Comparison of ENCODE assay signal across 21 cellular contexts in the genomic region with DNA sequence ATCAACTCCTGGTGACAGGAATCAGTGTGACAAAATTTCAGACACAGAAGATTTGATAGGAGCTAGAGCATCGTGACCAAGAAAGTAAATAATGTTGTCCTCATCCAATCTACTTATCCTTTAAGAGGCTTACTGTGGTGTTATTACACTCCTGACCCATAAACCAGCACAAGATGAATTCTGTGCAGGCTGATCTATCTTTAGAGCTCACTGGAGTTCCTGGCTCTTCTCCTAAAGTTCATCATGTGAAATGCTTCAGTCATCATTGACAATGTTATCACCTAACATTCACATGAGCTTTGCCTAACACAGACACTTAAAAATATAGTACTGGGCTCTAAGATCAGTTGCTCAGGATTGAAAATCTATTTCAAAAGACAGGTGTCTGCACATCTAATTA.
DNase-seq lines count a peak whose midpoint lies in the region; ATAC-seq, FAIRE-seq and TF ChIP-seq lines count a peak whose summit lies in the region.
"Had no signal": no experiment of that assay in that cellular context is flagged by ENCODE, and none has a peak within 500 bp of the region (broad histone marks: within the 10 kb centered on the region; RNA-seq: fewer than 3 reads in every experiment).

No MANE protein-coding gene starts in this region.

- no TSS peak for BruUV-seq in PC-9 (replicated peaks; lab: Mats Ljungman, UMichigan)

- no peaks in the 10 kb centered on the region for H3K4me1 ChIP-seq in PC-9 (replicated peaks; ENCODE audit: insufficient read depth)
- H3K4me1 ChIP-seq in heart right ventricle, result peaks cover 0 to 29% (median 2%) of the 10 kb centered on the region in 9 donors
- peaks cover 4% of the 10 kb centered on the region for H3K4me1 ChIP-seq in mesendoderm (ENCODE audit: control insufficient read depth, low read depth, low read length)

- intact Hi-C loops in PC-9 (cut with micrococcal nuclease; ENCODE audit: unreplicated experiment) (no loop called here), heart right ventricle (cut with DNase I) (loop anchor here in 2 of 10 donors (1.0 to 5.0 kb wide), 2 partner anchors 120 to 691 kb away; a partner anchor contains a TSS)

- DNase-seq in D721Med (ENCODE audit: insufficient read length, low spot score), result no peak
- DNase-seq in PC-9, result no peak
- DNase-seq in heart right ventricle, result peak in 1 of 2 donors; percentile 32
- DNase-seq in mesendoderm, result no peak
- DNase-seq in NCI-H526 (lab: John Stamatoyannopoulos, UW), result no peak
- DNase-seq in stimulated activated naive B cell treated with anti-CD40 and anti-IgM and Interleukin-4, amounts not matched to agents 10 μg/mL and 1 μg/mL and 100 μg/mL, for 72 hours, result no peak
- no peak for DNase-seq in stimulated activated naive CD8-positive, alpha-beta T cell treated with anti-CD3 and anti-CD28 coated beads, Interleukin-15, Interleukin-2, amounts not matched to agents 100 U/mL and 50 U/mL, for 24 hours
- DNase-seq: AML-193; C1 segment of cervical spinal cord; Calu3; CD8-positive, alpha-beta T cell; EL; GM23248; HCEC 1CT; KBM-7; NCI-H1092; NCI-H1436; NCI-H1930; NCI-H748 treated with DMSO at 0.1 percent for 48 hours had no signal

- H2BK120ac ChIP-seq in mesendoderm (ENCODE audit: low read depth, low read length), result no peak overlapping the region

- H3K56ac ChIP-seq in mesendoderm (ENCODE audit: low read length), result no peak overlapping the region

- ATAC-seq in heart right ventricle, result peak; percentile 62 to 87 (median 81)
- no peak for ATAC-seq in GM21825 (IDR thresholded peaks at IDR 0.05; ENCODE audit: unreplicated experiment)
- no peak for ATAC-seq in stimulated activated naive B cell treated with anti-CD40 and anti-IgM and Interleukin-4, amounts not matched to agents 10 μg/mL and 1 μg/mL and 100 μg/mL, for 72 hours (replicated peaks)
- no peak for ATAC-seq in stimulated activated naive CD8-positive, alpha-beta T cell treated with anti-CD3 and anti-CD28 coated beads, Interleukin-15, Interleukin-2, amounts not matched to agents 100 U/mL and 50 U/mL, for 24 hours
- ATAC-seq: CD8-positive, alpha-beta T cell had no signal

- H3K9ac ChIP-seq in mesendoderm (ENCODE audit: low read length), result no peak overlapping the region
- H3K9ac ChIP-seq: GM23248 had no signal

- CTCF ChIA-PET in PC-9 (lab: Charles Lee), result no interaction called here

- POLR2A ChIA-PET in PC-9 (lab: Charles Lee; ENCODE audit: unreplicated experiment), result no interaction called here

- H4K5ac ChIP-seq in mesendoderm (ENCODE audit: low read length), result peak overlapping the region; percentile 64

- peak; percentile 98 for FAIRE-seq in D721Med (lab: Jason Lieb, UNC)
- FAIRE-seq: RCC 7860 had no signal

- no peak overlapping the region for H3K18ac ChIP-seq in mesendoderm (ENCODE audit: low read length)

- H3K27ac ChIP-seq in PC-9 (no peak overlapping the region), heart right ventricle (peak overlapping the region; percentile 40 to 92 (median 82)), mesendoderm (ENCODE audit: low read depth, low read length) (no peak overlapping the region)
- H3K27ac ChIP-seq: GM23248 had no signal

- H3K9me3 Mint-ChIP-seq in stimulated activated naive B cell treated with anti-CD40 and anti-IgM and Interleukin-4, amounts not matched to agents 10 μg/mL and 1 μg/mL and 100 μg/mL, for 72 hours, result no peaks in the 10 kb centered on the region
- H3K9me3 Mint-ChIP-seq: CD8-positive, alpha-beta T cell had no signal

- H3F3A ChIP-seq in PC-9 (ENCODE audit: insufficient read depth, low read depth), result no peaks in the 10 kb centered on the region

- no peaks in the 10 kb centered on the region for H3K9me2 ChIP-seq in PC-9 (ENCODE audit: insufficient read depth)

- H3K36me3 ChIP-seq in PC-9 (ENCODE audit: low read depth), result no peaks in the 10 kb centered on the region
- H3K36me3 ChIP-seq in heart right ventricle, result no peaks in the 10 kb centered on the region
- H3K36me3 ChIP-seq in mesendoderm (ENCODE audit: control insufficient read depth, insufficient read depth, low read length), result no peaks in the 10 kb centered on the region

- H3K27me3 ChIP-seq in PC-9 (ENCODE audit: insufficient read depth, low read depth), result no peaks in the 10 kb centered on the region
- H3K27me3 ChIP-seq in heart right ventricle, result no peaks in the 10 kb centered on the region
- H3K27me3 ChIP-seq in mesendoderm (ENCODE audit: insufficient read depth, low read length, poor library complexity), result no peaks in the 10 kb centered on the region

- H3K4me1 Mint-ChIP-seq in stimulated activated naive B cell treated with anti-CD40 and anti-IgM and Interleukin-4, amounts not matched to agents 10 μg/mL and 1 μg/mL and 100 μg/mL, for 72 hours, result no peaks in the 10 kb centered on the region

- TF ChIP-seq CTCF in D721Med (IDR thresholded peaks at IDR 0.05; ENCODE audit: insufficient read depth, missing control alignments), result no peak
- no peak for TF ChIP-seq CTCF in PC-9 (conservative IDR thresholded peaks at IDR 0.05)
- TF ChIP-seq CTCF in heart right ventricle (IDR thresholded peaks at IDR 0.05), result no peak

- H3K4me2 ChIP-seq in PC-9, result no peak overlapping the region
- no peak overlapping the region for H3K4me2 ChIP-seq in mesendoderm (ENCODE audit: low read length)

- no peaks in the 10 kb centered on the region for H3K36me3 Mint-ChIP-seq in stimulated activated naive B cell treated with anti-CD40 and anti-IgM and Interleukin-4, amounts not matched to agents 10 μg/mL and 1 μg/mL and 100 μg/mL, for 72 hours
- H3K36me3 Mint-ChIP-seq: CD8-positive, alpha-beta T cell had no signal

- H2BK15ac ChIP-seq in mesendoderm (replicated peaks; ENCODE audit: low read depth), result no peak overlapping the region

- H4K20me1 ChIP-seq in PC-9 (ENCODE audit: insufficient read depth), result no peaks in the 10 kb centered on the region

- H2BK5ac ChIP-seq in mesendoderm (ENCODE audit: low read length), result no peak overlapping the region

- no peak overlapping the region for H3K23ac ChIP-seq in mesendoderm (ENCODE audit: low read length)

- no peak overlapping the region for H3K4ac ChIP-seq in mesendoderm (ENCODE audit: low read depth, low read length)

- no peak overlapping the region for H3K4me3 Mint-ChIP-seq in stimulated activated naive B cell treated with anti-CD40 and anti-IgM and Interleukin-4, amounts not matched to agents 10 μg/mL and 1 μg/mL and 100 μg/mL, for 72 hours
- H3K4me3 Mint-ChIP-seq: CD8-positive, alpha-beta T cell had no signal

- H3K9me3 ChIP-seq in PC-9 (ENCODE audit: insufficient read depth, low read depth) (no peaks in the 10 kb centered on the region), heart right ventricle (peaks cover 0 to 7% (median 0%) of the 10 kb centered on the region in 11 donors)

- 29 to 39% methylated on average over 1 of the region's 1 CpG for WGBS in heart right ventricle, 2 donors
- WGBS in mesendoderm (ENCODE audit: extremely low coverage, insufficient coverage, low lambda C conversion rate), result no CpG with 5 or more reads among the region's 1 CpG

- H3K4me3 ChIP-seq in PC-9, result no peak overlapping the region
- H3K4me3 ChIP-seq in heart right ventricle, result peak overlapping the region in 1 of 10 donors; percentile 24
- H3K4me3 ChIP-seq in mesendoderm (ENCODE audit: low read length), result no peak overlapping the region
- H3K4me3 ChIP-seq: GM23248 had no signal

- no peaks in the 10 kb centered on the region for H3K79me2 ChIP-seq in PC-9 (ENCODE audit: low read depth)
- H3K79me2 ChIP-seq in mesendoderm (ENCODE audit: control insufficient read depth, insufficient read depth, low read length), result no peaks in the 10 kb centered on the region

- H3K27ac Mint-ChIP-seq in stimulated activated naive B cell treated with anti-CD40 and anti-IgM and Interleukin-4, amounts not matched to agents 10 μg/mL and 1 μg/mL and 100 μg/mL, for 72 hours, result no peak overlapping the region
- H3K27ac Mint-ChIP-seq: CD8-positive, alpha-beta T cell had no signal

- H2AFZ ChIP-seq in PC-9, result peak overlapping the region; percentile 42; the same call in 1 of the 2 replicates
- H2AFZ ChIP-seq: GM23248 had no signal

- no peak overlapping the region for H2AK5ac ChIP-seq in mesendoderm (ENCODE audit: low read length)

- no peaks in the 10 kb centered on the region for H3K79me1 ChIP-seq in mesendoderm (ENCODE audit: low read length)

- no peak overlapping the region for H4K8ac ChIP-seq in mesendoderm (ENCODE audit: low read depth, low read length)

- H3K27me3 Mint-ChIP-seq in stimulated activated naive B cell treated with anti-CD40 and anti-IgM and Interleukin-4, amounts not matched to agents 10 μg/mL and 1 μg/mL and 100 μg/mL, for 72 hours, result no peaks in the 10 kb centered on the region

Comparison
In these comparisons a context has a peak if more than half of its experiments do, and no peak if none do; other contexts are left out.
1. H3K27ac ChIP-seq: peak in heart right ventricle (10 of 10); none in PC-9 (single experiment) and mesendoderm (single experiment).
2. ATAC-seq: peak in heart right ventricle (8 of 8); none in GM21825 (single experiment), stimulated activated naive B cell treated with anti-CD40 and anti-IgM and Interleukin-4, amounts not matched to agents 10 μg/mL and 1 μg/mL and 100 μg/mL, for 72 hours (0 of 2) and stimulated activated naive CD8-positive, alpha-beta T cell treated with anti-CD3 and anti-CD28 coated beads, Interleukin-15, Interleukin-2, amounts not matched to agents 100 U/mL and 50 U/mL, for 24 hours (single experiment).